9 cellular contexts compared by ENCODE assay signal in the genomic region with DNA sequence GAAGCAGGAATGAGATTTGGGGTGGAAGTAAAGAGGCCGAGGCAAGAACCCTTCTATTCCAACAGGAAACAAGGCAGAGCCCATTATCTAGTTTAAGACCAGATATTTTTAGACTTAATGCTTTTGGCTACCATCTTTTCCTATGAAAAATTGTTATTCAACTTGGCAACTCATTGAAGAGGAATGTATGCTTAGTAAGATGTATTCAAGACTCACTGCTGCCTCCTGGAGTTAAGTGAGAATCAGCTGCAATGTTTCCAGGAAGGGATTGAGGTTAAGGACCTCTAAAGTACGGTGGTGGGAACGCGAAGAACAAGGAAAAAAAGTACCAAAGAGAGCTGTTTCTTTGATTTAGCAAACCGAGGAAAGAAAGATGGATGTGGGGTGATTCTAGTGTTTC.
DNase-seq lines count a peak whose midpoint lies in the region; ATAC-seq and TF ChIP-seq lines count a peak whose summit lies in the region.
"Had no signal": no experiment of that assay in that cellular context is flagged by ENCODE, and none has a peak within 500 bp of the region (broad histone marks: within the 10 kb centered on the region; RNA-seq: fewer than 3 reads in every experiment).

No MANE protein-coding gene starts in this region.

- BruUV-seq in Panc1 (replicated peaks; lab: Mats Ljungman, UMichigan) = no TSS peak

- H3K27me3 ChIP-seq in Panc1 (ENCODE audit: control insufficient read depth, insufficient read depth, low read length) (no peaks in the 10 kb centered on the region), spleen (replicated peaks in 1 of 7) (no peaks in the 10 kb centered on the region), heart left ventricle (no peaks in the 10 kb centered on the region)

- CTCF ChIA-PET in Panc1 (lab: Charles Lee) = no interaction called here

- ATAC-seq in Panc1 (no peak), HG02885 (IDR thresholded peaks at IDR 0.05; ENCODE audit: poor library complexity, unreplicated experiment) (no peak), heart left ventricle (no peak)

- intact Hi-C loops in Panc1 (cut with micrococcal nuclease; ENCODE audit: unreplicated experiment) (loop anchor here (5.0 kb wide), 1 partner anchor 460 kb away; no protein-coding TSS in a partner anchor), spleen (cut with DNase I; ENCODE audit: low total_unique reads) (no loop called here), heart left ventricle (cut with DNase I) (no loop called here)

- H3K27ac ChIP-seq in Panc1 (ENCODE audit: low read length) (no peak overlapping the region), spleen (no peak overlapping the region), heart left ventricle (no peak overlapping the region)

- POLR2A ChIA-PET in Panc1 (lab: Charles Lee) = interaction anchor here (0.6 kb wide), 1 partner anchor 300 kb away, joined by 6 read pairs; no protein-coding TSS in a partner anchor

- no peaks in the 10 kb centered on the region for H3K4me1 ChIP-seq in Panc1 (ENCODE audit: control insufficient read depth, insufficient read depth, low read length)
- peaks cover 0 to 9% (median 0%) of the 10 kb centered on the region in 6 donors for H3K4me1 ChIP-seq in spleen
- peaks cover 0 to 76% (median 20%) of the 10 kb centered on the region in 12 donors for H3K4me1 ChIP-seq in heart left ventricle

- no peaks in the 10 kb centered on the region for H3K9me3 ChIP-seq in Panc1 (ENCODE audit: control insufficient read depth, insufficient read depth, low read depth, low read length)
- H3K9me3 ChIP-seq in spleen = no peaks in the 10 kb centered on the region
- no peaks in the 10 kb centered on the region for H3K9me3 ChIP-seq in heart left ventricle

- no peak for TF ChIP-seq POLR2A in spleen (IDR thresholded peaks at IDR 0.05)
- no peak for TF ChIP-seq POLR2A in heart left ventricle (IDR thresholded peaks at IDR 0.05)

- H3K4me3 ChIP-seq in Panc1 (ENCODE audit: low read depth in 2 of 2, low read length in 2 of 2) (no peak overlapping the region), fibroblast of villous mesenchyme (ENCODE audit: low read depth, low read length) (no peak overlapping the region), spleen (no peak overlapping the region), heart left ventricle (no peak overlapping the region)

- H3K36me3 ChIP-seq in Panc1 (ENCODE audit: control insufficient read depth, insufficient read depth, low read length) (no peaks in the 10 kb centered on the region), spleen (peaks cover 0 to 8% (median 3%) of the 10 kb centered on the region in 6 donors), heart left ventricle (peaks cover 0 to 12% (median 0%) of the 10 kb centered on the region in 9 donors)

- DNase-seq in 8988T = peak; percentile 11
- no peak for DNase-seq in Panc1 (ENCODE audit: low read depth, low spot score)
- peak; percentile 53 for DNase-seq in fibroblast of villous mesenchyme (ENCODE audit: low read depth)
- no peak for DNase-seq in NCI-H2196 treated with DMSO at 0.1 percent for 48 hours (lab: John Stamatoyannopoulos, UW; ENCODE audit: unreplicated experiment)
- DNase-seq in spleen = no peak
- no peak for DNase-seq in heart left ventricle
- DNase-seq: activated gamma-delta T cell had no signal

- TF ChIP-seq CTCF in GM12872 (IDR thresholded peaks at IDR 0.05; ENCODE audit: insufficient read depth, low read depth, low read length) (peak; percentile 41; the same call in 2 of the 3 replicates), Panc1 (IDR thresholded peaks at IDR 0.05) (peak; percentile 50), fibroblast of villous mesenchyme (IDR thresholded peaks at IDR 0.05; ENCODE audit: insufficient read depth, low read depth, low read length) (peak; percentile 50), spleen (IDR thresholded peaks at IDR 0.05 in 8 of 11, conservative IDR thresholded peaks at IDR 0.05 in 3 of 11) (peak in 1 of 11 experiments; percentile 14), heart left ventricle (IDR thresholded peaks at IDR 0.05) (peak in 6 of 12 donors; percentile 14 to 32 (median 24))

- in situ Hi-C loops in Panc1 (cut with HindIII; ENCODE audit: low pct_unique_long_range_greater_than_20kb, low sequenced_read_pairs) = no loop called here

- 78 to 89% (median 81%) methylated on average over 5 of the region's 5 CpGs for WGBS in spleen, 5 donors
- WGBS in heart left ventricle, 4 donors = 78 to 87% (median 81%) methylated on average over 5 of the region's 5 CpGs

Comparison
In these comparisons a context has a peak if more than half of its experiments do, and no peak if none do; other contexts are left out.
1. DNase-seq: peak in 8988T (single experiment) and fibroblast of villous mesenchyme (single experiment); none in Panc1 (single experiment), NCI-H2196 treated with DMSO at 0.1 percent for 48 hours (single experiment), spleen (single experiment) and heart left ventricle (0 of 5).